10 cellular contexts compared by ENCODE assay signal in genomic region chr13:113835461-113836274, GRCh38. TPM values are rescaled to one million over a fixed set of nuclear protein-coding genes. Genes with fewer than 3 reads are reported as not detected.
DNase-seq lines count a peak whose midpoint lies in the region; ATAC-seq lines count a peak whose summit lies in the region.
"Had no signal": no experiment of that assay in that cellular context is flagged by ENCODE, and none has a peak within 500 bp of the region (broad histone marks: within the 10 kb centered on the region; RNA-seq: fewer than 3 reads in every experiment).

No MANE protein-coding gene starts in this region.

- ATAC-seq in HG03280 (IDR thresholded peaks at IDR 0.05; ENCODE audit: unreplicated experiment) (no peak), HG03520 (IDR thresholded peaks at IDR 0.05; ENCODE audit: unreplicated experiment) (no peak)

- peak; percentile 64 for DNase-seq in ELR (ENCODE audit: low read depth)
- peak; percentile 76 for DNase-seq in NCI-H1694 (lab: John Stamatoyannopoulos, UW)
- DNase-seq in amniotic stem cell (lab: John Stamatoyannopoulos, UW): peak; percentile 29
- DNase-seq in myocyte (ENCODE audit: low read depth): peak; percentile 46
- no peak for DNase-seq in cerebellum (ENCODE audit: low spot score)
- DNase-seq in GDM1 (lab: John Stamatoyannopoulos, UW): no peak
- DNase-seq: colonic mucosa, NCI-H146 had no signal

RNA-seq across cellular contexts. Expression of gene GAS6, which starts 28.2 kb away (rescaled TPM):
- total RNA-seq in myocyte (169 and 172 TPM in 2 replicates), cerebellum (18.1 TPM)
- 847 TPM for polyA plus RNA-seq in myocyte (2012)

Comparison
In these comparisons a context has a peak if more than half of its experiments do, and no peak if none do; other contexts are left out.
1. DNase-seq: peak in ELR (single experiment), NCI-H1694 (single experiment), amniotic stem cell (single experiment) and myocyte (single experiment); none in cerebellum (single experiment) and GDM1 (single experiment).